25 cellular contexts compared by ENCODE assay signal in the genomic region with DNA sequence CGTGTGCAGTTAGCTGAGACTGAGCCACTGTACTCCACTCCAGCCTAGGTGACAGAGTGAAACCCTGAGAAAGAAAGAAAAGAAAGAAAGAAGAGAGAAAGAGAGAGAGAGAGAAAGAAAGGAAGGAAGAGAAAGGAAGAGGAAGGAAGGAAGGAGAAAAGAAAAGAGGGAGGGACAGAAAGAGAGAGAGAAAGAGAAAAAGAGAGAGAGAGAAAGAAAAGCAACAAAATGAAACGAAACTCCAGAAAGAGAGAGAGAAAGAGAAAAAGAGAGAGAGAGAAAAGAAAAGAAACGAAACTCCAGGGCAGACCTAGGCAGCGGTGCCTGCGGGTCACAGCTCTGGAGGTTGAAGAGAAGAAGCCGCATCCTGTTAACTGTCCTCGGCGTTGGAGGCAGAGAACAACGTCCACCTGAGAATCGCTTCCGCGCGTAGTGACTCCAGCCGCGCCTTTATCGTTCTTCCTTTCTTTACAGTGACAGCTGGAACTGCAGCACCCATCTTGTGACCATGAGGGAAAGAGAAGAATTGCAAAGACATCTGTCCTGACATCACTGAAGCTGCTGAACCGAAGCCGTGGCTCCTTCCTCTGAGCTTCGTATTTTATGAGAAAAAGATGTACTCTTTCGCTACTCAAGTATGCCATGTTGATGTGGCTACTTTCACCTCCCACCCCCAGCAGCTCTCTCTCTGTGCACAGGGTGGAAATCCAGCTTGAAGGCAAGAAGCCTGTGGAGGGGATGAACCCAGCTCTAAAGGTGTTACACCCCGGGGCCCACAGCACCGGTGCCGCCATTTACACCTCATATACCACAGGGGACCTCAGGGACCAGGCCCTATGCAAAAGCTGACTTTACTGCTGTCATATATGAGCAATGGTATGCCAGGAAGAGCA. TPM values are rescaled to one million over a fixed set of nuclear protein-coding genes. Genes with fewer than 3 reads are reported as not detected.
A peak's percentile ranks its signal among the peaks of the same experiment; 100 is the strongest.
DNase-seq lines count a peak whose midpoint lies in the region; ATAC-seq, FAIRE-seq and TF ChIP-seq lines count a peak whose summit lies in the region.
"Had no signal": no experiment of that assay in that cellular context is flagged by ENCODE, and none has a peak within 500 bp of the region (broad histone marks: within the 10 kb centered on the region; RNA-seq: fewer than 3 reads in every experiment).

No MANE protein-coding gene starts in this region.

- no peak overlapping the region for H3K14ac ChIP-seq in H1 (ENCODE audit: insufficient read length)

- peak overlapping the region; percentile 49; the same call in 1 of the 2 replicates for H2BK5ac ChIP-seq in H1 (ENCODE audit: low read depth, low read length)

- 88% methylated on average over 23 of the region's 23 CpGs; no CpG with 5 or more reads in 1 of the 2 experiments for WGBS in H1 (ENCODE audit: extremely low coverage in 1 of 2, insufficient coverage in 1 of 2, insufficient read length in 1 of 2, insufficient replicate concordance in 2 of 2, low coverage in 1 of 2, low lambda C conversion rate in 2 of 2, missing lambda C conversion rate in 1 of 2), 2 experiments

- H3K9me3 Mint-ChIP-seq in activated naive CD4-positive, alpha-beta T cell treated with anti-CD3 and anti-CD28 coated beads, Interleukin-2, amount 50 U/mL, for 24 hours, result no peaks in the 10 kb centered on the region
- H3K9me3 Mint-ChIP-seq in activated naive CD4-positive, alpha-beta T cell treated with anti-CD3 and anti-CD28 coated beads, Interleukin-2, amount 50 U/mL, for 72 hours, result peaks cover 0 to under 1% of the 10 kb centered on the region in 2 donors
- H3K9me3 Mint-ChIP-seq in stimulated activated memory B cell treated with anti-CD40 and anti-IgM and Interleukin-4, amounts not matched to agents 10 μg/mL and 1 μg/mL and 100 μg/mL, for 72 hours, result peaks cover 8% of the 10 kb centered on the region
- H3K9me3 Mint-ChIP-seq in activated T-cell treated with anti-CD3 and anti-CD28 coated beads, Interleukin-2, amount 50 U/mL, for 72 hours, result no peaks in the 10 kb centered on the region
- H3K9me3 Mint-ChIP-seq: activated CD4-positive, alpha-beta memory T cell treated with anti-CD3 and anti-CD28 coated beads, Interleukin-2, amount 10 ng/mL, durations not matched to agents 7 days and 5 days; activated naive CD4-positive, alpha-beta T cell treated with anti-CD3 and anti-CD28 coated beads, Interleukin-2, amount 10 ng/mL, durations not matched to agents 7 days and 5 days; activated T-cell treated with anti-CD3 and anti-CD28 coated beads, Interleukin-2, amount 50 U/mL, for 4 hours; IgD-negative memory B cell; nephron progenitor cell; T-helper 1 cell treated with Interleukin-12 subunit alpha and Interleukin-12 subunit beta and Interleukin-4 antibody, amounts not matched to agents 30 μg/mL and 1 μg/mL, for 36 hours had no signal

- 0 out of 2 replicates have a peak overlapping the region, but pooled peaks have one; percentile 48 for H3K18ac ChIP-seq in H1 (ENCODE audit: extremely low read depth, low read length)

- H3K4me3 Mint-ChIP-seq in activated naive CD4-positive, alpha-beta T cell treated with anti-CD3 and anti-CD28 coated beads, Interleukin-2, amount 50 U/mL, for 24 hours, result no peak overlapping the region
- no peak overlapping the region for H3K4me3 Mint-ChIP-seq in stimulated activated memory B cell treated with anti-CD40 and anti-IgM and Interleukin-4, amounts not matched to agents 10 μg/mL and 1 μg/mL and 100 μg/mL, for 72 hours
- no peak overlapping the region for H3K4me3 Mint-ChIP-seq in activated T-cell treated with anti-CD3 and anti-CD28 coated beads, Interleukin-2, amount 50 U/mL, for 72 hours
- H3K4me3 Mint-ChIP-seq: activated CD4-positive, alpha-beta memory T cell treated with anti-CD3 and anti-CD28 coated beads, Interleukin-2, amount 10 ng/mL, durations not matched to agents 7 days and 5 days; activated naive CD4-positive, alpha-beta T cell treated with anti-CD3 and anti-CD28 coated beads, Interleukin-2, amount 10 ng/mL, durations not matched to agents 7 days and 5 days; activated T-cell treated with anti-CD3 and anti-CD28 coated beads, Interleukin-2, amount 50 U/mL, for 4 hours; nephron progenitor cell; T-helper 1 cell treated with Interleukin-12 subunit alpha and Interleukin-12 subunit beta and Interleukin-4 antibody, amounts not matched to agents 30 μg/mL and 1 μg/mL, for 36 hours had no signal

- H3K56ac ChIP-seq in H1 (replicated peaks; ENCODE audit: insufficient read length, low read depth, low read length), result no peak overlapping the region

- TF ChIP-seq EP300 in H1 (IDR thresholded peaks at IDR 0.05; ENCODE audit: borderline replicate concordance in 1 of 2, low read depth in 2 of 2, low read length in 2 of 2), result no peak

- H3K4me2 ChIP-seq in Karpas-422 (ENCODE audit: low read depth, low read length, poor library complexity, severe bottlenecking) (peak overlapping the region; percentile 51), H1 (ENCODE audit: insufficient read depth in 1 of 2, low read depth in 2 of 2, low read length in 2 of 2) (no peak overlapping the region)
- H3K4me2 ChIP-seq: A549 had no signal

- no peak overlapping the region; the same call in 1 of the 2 replicates for H2BK15ac ChIP-seq in H1 (ENCODE audit: low read length)

- H3K27me3 Mint-ChIP-seq in activated naive CD4-positive, alpha-beta T cell treated with anti-CD3 and anti-CD28 coated beads, Interleukin-2, amount 50 U/mL, for 24 hours, result peaks cover 2% of the 10 kb centered on the region
- H3K27me3 Mint-ChIP-seq in stimulated activated memory B cell treated with anti-CD40 and anti-IgM and Interleukin-4, amounts not matched to agents 10 μg/mL and 1 μg/mL and 100 μg/mL, for 72 hours, result peaks cover under 1% of the 10 kb centered on the region
- H3K27me3 Mint-ChIP-seq in activated T-cell treated with anti-CD3 and anti-CD28 coated beads, Interleukin-2, amount 50 U/mL, for 72 hours (ENCODE audit: low read depth), result no peaks in the 10 kb centered on the region
- H3K27me3 Mint-ChIP-seq: activated CD4-positive, alpha-beta memory T cell treated with anti-CD3 and anti-CD28 coated beads, Interleukin-2, amount 10 ng/mL, durations not matched to agents 7 days and 5 days; activated naive CD4-positive, alpha-beta T cell treated with anti-CD3 and anti-CD28 coated beads, Interleukin-2, amount 10 ng/mL, durations not matched to agents 7 days and 5 days had no signal

- H3K9ac ChIP-seq in Karpas-422 (ENCODE audit: low read length) (no peak overlapping the region), H1 (replicated peaks in 1 of 4; ENCODE audit: extremely low read depth in 1 of 4, low read depth in 3 of 4, low read length in 3 of 4) (no peak overlapping the region)

- no peaks in the 10 kb centered on the region for H3K36me3 ChIP-seq in Karpas-422 (ENCODE audit: insufficient read depth, low read length)
- H3K36me3 ChIP-seq in H1 (ENCODE audit: control insufficient read depth in 2 of 4, insufficient read depth in 4 of 4, low read length in 3 of 4), result no peaks in the 10 kb centered on the region
- H3K36me3 ChIP-seq: esophagus squamous epithelium, SJSA1 had no signal

- no peak for TF ChIP-seq RAD21 in H1 (IDR thresholded peaks at IDR 0.05 in 1 of 2, conservative IDR thresholded peaks at IDR 0.05 in 1 of 2; ENCODE audit: low read depth in 2 of 2, low read length in 2 of 2)

- H3K27ac Mint-ChIP-seq in activated naive CD4-positive, alpha-beta T cell treated with anti-CD3 and anti-CD28 coated beads, Interleukin-2, amount 50 U/mL, for 24 hours, result peak overlapping the region; percentile 48
- peak overlapping the region in 1 of 2 donors; percentile 8 for H3K27ac Mint-ChIP-seq in activated naive CD4-positive, alpha-beta T cell treated with anti-CD3 and anti-CD28 coated beads, Interleukin-2, amount 50 U/mL, for 72 hours
- H3K27ac Mint-ChIP-seq in stimulated activated memory B cell treated with anti-CD40 and anti-IgM and Interleukin-4, amounts not matched to agents 10 μg/mL and 1 μg/mL and 100 μg/mL, for 72 hours, result no peak overlapping the region
- no peak overlapping the region for H3K27ac Mint-ChIP-seq in activated T-cell treated with anti-CD3 and anti-CD28 coated beads, Interleukin-2, amount 50 U/mL, for 72 hours
- H3K27ac Mint-ChIP-seq: activated CD4-positive, alpha-beta memory T cell treated with anti-CD3 and anti-CD28 coated beads, Interleukin-2, amount 10 ng/mL, durations not matched to agents 7 days and 5 days; activated naive CD4-positive, alpha-beta T cell treated with anti-CD3 and anti-CD28 coated beads, Interleukin-2, amount 10 ng/mL, durations not matched to agents 7 days and 5 days; T-helper 1 cell treated with Interleukin-12 subunit alpha and Interleukin-12 subunit beta and Interleukin-4 antibody, amounts not matched to agents 30 μg/mL and 1 μg/mL, for 36 hours had no signal

- TF ChIP-seq CTCF in H1 (IDR thresholded peaks at IDR 0.05; ENCODE audit: control extremely low read depth in 1 of 3, insufficient read depth in 1 of 3, low read depth in 1 of 3, low read length in 3 of 3), result no peak

- H3K4me1 Mint-ChIP-seq in activated naive CD4-positive, alpha-beta T cell treated with anti-CD3 and anti-CD28 coated beads, Interleukin-2, amount 50 U/mL, for 24 hours, result no peaks in the 10 kb centered on the region
- H3K4me1 Mint-ChIP-seq in stimulated activated memory B cell treated with anti-CD40 and anti-IgM and Interleukin-4, amounts not matched to agents 10 μg/mL and 1 μg/mL and 100 μg/mL, for 72 hours, result peaks cover 7% of the 10 kb centered on the region
- H3K4me1 Mint-ChIP-seq in activated T-cell treated with anti-CD3 and anti-CD28 coated beads, Interleukin-2, amount 50 U/mL, for 72 hours (ENCODE audit: low read depth), result no peaks in the 10 kb centered on the region
- H3K4me1 Mint-ChIP-seq: activated CD4-positive, alpha-beta memory T cell treated with anti-CD3 and anti-CD28 coated beads, Interleukin-2, amount 10 ng/mL, durations not matched to agents 7 days and 5 days; activated naive CD4-positive, alpha-beta T cell treated with anti-CD3 and anti-CD28 coated beads, Interleukin-2, amount 10 ng/mL, durations not matched to agents 7 days and 5 days had no signal

- H2BK12ac ChIP-seq in H1 (ENCODE audit: low read depth, low read length), result no peak overlapping the region; the same call in 1 of the 2 replicates

- no peak overlapping the region for H2BK120ac ChIP-seq in H1 (replicated peaks; ENCODE audit: low read depth, low read length)

- CTCF ChIA-PET in H1 (lab: Charles Lee; ENCODE audit: partially characterized antibody), result interaction anchor here (0.7 to 2.5 kb wide), 7 partner anchors 9 to 517 kb away, joined by 3 to 7 read pairs (median 4); no protein-coding TSS in a partner anchor

- POLR2A ChIA-PET in H1 (lab: Charles Lee; ENCODE audit: partially characterized antibody), result interaction anchor here (0.6 to 1.0 kb wide), 2 partner anchors 11 to 638 kb away, joined by 3 to 4 read pairs; no protein-coding TSS in a partner anchor

- H2BK20ac ChIP-seq in H1 (ENCODE audit: low read length), result no peak overlapping the region

- no peaks in the 10 kb centered on the region for H3K23me2 ChIP-seq in H1 (ENCODE audit: low read depth, low read length)

- no peak overlapping the region for H3K4ac ChIP-seq in H1 (replicated peaks; ENCODE audit: insufficient read length, low read depth, low read length)

- H2AK5ac ChIP-seq in H1 (ENCODE audit: low read depth, low read length), result peak overlapping the region; percentile 53; the same call in 1 of the 2 replicates

- FAIRE-seq in H1 (lab: Jason Lieb, UNC), result no peak
- FAIRE-seq: A549 had no signal

- H3K27me3 ChIP-seq in Karpas-422 (ENCODE audit: low read length) (no peaks in the 10 kb centered on the region), H1 (replicated peaks in 1 of 4; ENCODE audit: control insufficient read depth in 3 of 4, extremely low read depth in 1 of 4, insufficient read depth in 3 of 4, low read length in 3 of 4) (no peaks in the 10 kb centered on the region)
- H3K27me3 ChIP-seq: esophagus squamous epithelium, SJSA1, stomach had no signal

- H3K36me3 Mint-ChIP-seq in activated naive CD4-positive, alpha-beta T cell treated with anti-CD3 and anti-CD28 coated beads, Interleukin-2, amount 50 U/mL, for 24 hours, result no peaks in the 10 kb centered on the region
- H3K36me3 Mint-ChIP-seq in activated naive CD4-positive, alpha-beta T cell treated with anti-CD3 and anti-CD28 coated beads, Interleukin-2, amount 50 U/mL, for 72 hours, result no peaks in the 10 kb centered on the region
- H3K36me3 Mint-ChIP-seq in stimulated activated memory B cell treated with anti-CD40 and anti-IgM and Interleukin-4, amounts not matched to agents 10 μg/mL and 1 μg/mL and 100 μg/mL, for 72 hours, result no peaks in the 10 kb centered on the region
- no peaks in the 10 kb centered on the region for H3K36me3 Mint-ChIP-seq in activated T-cell treated with anti-CD3 and anti-CD28 coated beads, Interleukin-2, amount 50 U/mL, for 72 hours (ENCODE audit: insufficient read depth in 2 of 2)
- H3K36me3 Mint-ChIP-seq: activated naive CD4-positive, alpha-beta T cell treated with anti-CD3 and anti-CD28 coated beads, Interleukin-2, amount 10 ng/mL, durations not matched to agents 7 days and 5 days; IgD-negative memory B cell had no signal

- H4K8ac ChIP-seq in H1 (ENCODE audit: extremely low read depth, insufficient read depth, low read length), result no peak overlapping the region; the same call in 1 of the 2 replicates

- ATAC-seq in activated naive CD4-positive, alpha-beta T cell treated with anti-CD3 and anti-CD28 coated beads, Interleukin-2, amount 50 U/mL, for 72 hours, result no peak
- ATAC-seq in stimulated activated memory B cell treated with anti-CD40 and anti-IgM and Interleukin-4, amounts not matched to agents 10 μg/mL and 1 μg/mL and 100 μg/mL, for 72 hours, result peak; percentile 55
- no peak for ATAC-seq in HG02870 (IDR thresholded peaks at IDR 0.05; ENCODE audit: unreplicated experiment)
- ATAC-seq in activated T-cell treated with anti-CD3 and anti-CD28 coated beads, Interleukin-2, amount 50 U/mL, for 72 hours (replicated peaks in 1 of 2), result no peak
- ATAC-seq in HG02798 (IDR thresholded peaks at IDR 0.05; ENCODE audit: poor library complexity, unreplicated experiment), result no peak
- ATAC-seq: activated T-cell treated with anti-CD3 and anti-CD28 coated beads, Interleukin-2, amount 50 U/mL, for 4 hours; PC-3 had no signal

- H4K5ac ChIP-seq in H1 (ENCODE audit: insufficient read length, low read depth, low read length), result no peak overlapping the region

- H3K23ac ChIP-seq in H1 (ENCODE audit: insufficient read length), result no peak overlapping the region

- peak overlapping the region; percentile 65 for H4K91ac ChIP-seq in H1 (replicated peaks; ENCODE audit: insufficient read length, low read length)

- no peak overlapping the region for H2AFZ ChIP-seq in Karpas-422 (ENCODE audit: low read length)
- H2AFZ ChIP-seq in H1 (ENCODE audit: low read length), result no peak overlapping the region

- H4K20me1 ChIP-seq in Karpas-422 (ENCODE audit: insufficient read depth, low read depth, low read length), result no peaks in the 10 kb centered on the region
- H4K20me1 ChIP-seq in H1 (replicated peaks in 1 of 2; ENCODE audit: control insufficient read depth in 1 of 2, insufficient read depth in 2 of 2, low read length in 2 of 2), result no peaks in the 10 kb centered on the region

- H3K9me3 ChIP-seq in Karpas-422 (ENCODE audit: low read length) (no peaks in the 10 kb centered on the region), H1 (ENCODE audit: insufficient read depth in 2 of 2, low read depth in 1 of 2, low read length in 1 of 2) (no peaks in the 10 kb centered on the region)
- H3K9me3 ChIP-seq: A549, esophagus squamous epithelium, SJSA1, stomach had no signal

- H3K4me3 ChIP-seq in Karpas-422 (ENCODE audit: low read length), result peak overlapping the region; percentile 22; the same call in 1 of the 2 replicates
- no peak overlapping the region for H3K4me3 ChIP-seq in H1 (ENCODE audit: extremely low read depth in 1 of 4, insufficient read depth in 2 of 4, low read depth in 3 of 4, low read length in 4 of 4)
- H3K4me3 ChIP-seq: A549, esophagus squamous epithelium, SJSA1, skin epidermis, stomach had no signal

- H3K9me2 ChIP-seq in Karpas-422 (replicated peaks; ENCODE audit: insufficient read depth, low read length), result no peaks in the 10 kb centered on the region

- H3K79me2 ChIP-seq in Karpas-422 (ENCODE audit: low read length) (no peaks in the 10 kb centered on the region), H1 (ENCODE audit: control insufficient read depth in 1 of 2, insufficient read depth in 2 of 2, low read length in 2 of 2) (no peaks in the 10 kb centered on the region)

- H3K27ac ChIP-seq in Karpas-422 (ENCODE audit: low read length) (peak overlapping the region; percentile 62), H1 (ENCODE audit: low read depth, low read length) (no peak overlapping the region)
- H3K27ac ChIP-seq: A549, esophagus squamous epithelium, SJSA1, skin epidermis, stomach had no signal

- no peak for DNase-seq in activated naive CD4-positive, alpha-beta T cell treated with anti-CD3 and anti-CD28 coated beads, Interleukin-2, amount 50 U/mL, for 72 hours (ENCODE audit: low spot score in 2 of 2)
- DNase-seq in Karpas-422 (peak; percentile 79), H1 (ENCODE audit: low read depth in 1 of 2, low spot score in 2 of 2) (peak in 1 of 2 experiments; percentile 39)
- DNase-seq in activated T-cell treated with anti-CD3 and anti-CD28 coated beads, Interleukin-2, amount 50 U/mL, for 72 hours, result no peak
- DNase-seq: activated CD4-positive, alpha-beta memory T cell treated with anti-CD3 and anti-CD28 coated beads, Interleukin-2, amount 10 ng/mL, durations not matched to agents 7 days and 5 days; activated naive CD4-positive, alpha-beta T cell treated with anti-CD3 and anti-CD28 coated beads, Interleukin-2, amount 10 ng/mL, durations not matched to agents 7 days and 5 days; activated T-cell treated with anti-CD3 and anti-CD28 coated beads, Interleukin-2, amount 50 U/mL, for 4 hours; C1 segment of cervical spinal cord; esophagus squamous epithelium; MM.1S; NCI-H1694; NCI-H774; nephron progenitor cell; PC-3; stimulated activated CD4-positive, alpha-beta T cell treated with anti-CD3 and anti-CD28 coated beads, Interleukin-2, amount 100 ng/mL, for 48 hours; stomach had no signal

- no peak for TF ChIP-seq POLR2A in H1 (IDR thresholded peaks at IDR 0.05; ENCODE audit: control extremely low read depth in 1 of 2, low read depth in 2 of 2, low read length in 2 of 2)

- peaks cover 42% of the 10 kb centered on the region for H3K4me1 ChIP-seq in Karpas-422 (ENCODE audit: low read length)
- H3K4me1 ChIP-seq in H1 (replicated peaks in 1 of 4; ENCODE audit: control insufficient read depth in 3 of 4, insufficient read depth in 4 of 4, low read length in 3 of 4), result peaks cover 0 to 25% (median 10%) of the 10 kb centered on the region in 4 experiments; a peak in 5 of 7 replicates
- H3K4me1 ChIP-seq: A549, SJSA1 had no signal

- no peaks in the 10 kb centered on the region for H3K79me1 ChIP-seq in H1 (ENCODE audit: low read depth, low read length)

RNA-seq across cellular contexts. Expression of gene DOC2B, which starts 56.9 kb away (rescaled TPM):
- under 1 TPM in 1 of 2 donors, not detected in 1; 0.64 TPM for total RNA-seq in activated naive CD4-positive, alpha-beta T cell treated with anti-CD3 and anti-CD28 coated beads, Interleukin-2, amount 50 U/mL, for 72 hours
- not detected in 2 replicates for total RNA-seq in Karpas-422 (2014; rRNA removed; shearing (Covaris generic); ENCODE audit: low replicate concordance)
- 3.3 and 4.0 TPM in 2 replicates for total RNA-seq in H1 (2021; fragmentation: NEBNext Ultra II Directional; extraction: Animal tissue kit (Norgen Biotek cat#: 25700))
- polyA plus RNA-seq in H1 (2011; rRNA removed), result 1.3 and 1.8 TPM in 2 replicates
- 2.2 TPM for polyA plus RNA-seq in H1 (2011; cell fraction: cytosol; rRNA removed)
- 2.5 TPM for polyA plus RNA-seq in H1 (2011; cell fraction: nucleus; rRNA removed)
- polyA plus RNA-seq in H1 (2012, experiment 1 of 2), result 1.0 to 1.7 TPM (median 1.5 TPM) in 4 replicates
- 1.3 TPM for polyA plus RNA-seq in H1 (2012, experiment 2 of 2)
- 1.3 TPM for polyA plus RNA-seq in H1 (2013, experiment 1 of 2)
- polyA plus RNA-seq in H1 (2013, experiment 2 of 2), result 1.1 TPM
- polyA minus RNA-seq in H1 (2011; rRNA and poly(A)+ RNA removed), result 1.9 and 3.6 TPM in 2 replicates
- 2.5 TPM for polyA minus RNA-seq in H1 (2011; cell fraction: cytosol; rRNA and poly(A)+ RNA removed)
- polyA minus RNA-seq in H1 (2011; cell fraction: nucleus; rRNA and poly(A)+ RNA removed), result 3.1 TPM
- under 1 TPM; 0.12 to 0.25 TPM for total RNA-seq in activated T-cell treated with anti-CD3 and anti-CD28 coated beads, Interleukin-2, amount 50 U/mL, for 72 hours
- total RNA-seq: activated CD4-positive, alpha-beta memory T cell treated with anti-CD3 and anti-CD28 coated beads, Interleukin-2, amount 10 ng/mL, durations not matched to agents 7 days and 5 days; SJSA1 had no signal
- polyA plus RNA-seq: IgD-negative memory B cell had no signal
